ENCODE assay signal across 12 cellular contexts in genomic region chr4:109046549-109047171, GRCh38.
DNase-seq lines count a peak whose midpoint lies in the region; ATAC-seq and TF ChIP-seq lines count a peak whose summit lies in the region.
"Had no signal": no experiment of that assay in that cellular context is flagged by ENCODE, and none has a peak within 500 bp of the region (broad histone marks: within the 10 kb centered on the region; RNA-seq: fewer than 3 reads in every experiment).

No MANE protein-coding gene starts in this region.

- DNase-seq in EL (peak; percentile 41), sciatic nerve (ENCODE audit: low spot score) (no peak), posterior vena cava (ENCODE audit: low spot score) (no peak), tibial artery (no peak), putamen (ENCODE audit: low spot score) (no peak)
- DNase-seq: Calu3, foreskin melanocyte, occipital lobe, T-helper 9 cell had no signal

- H3K4me3 ChIP-seq in gastroesophageal sphincter: peak overlapping the region; percentile 11 to 25
- no peak overlapping the region for H3K4me3 ChIP-seq in tibial artery

- no peaks in the 10 kb centered on the region for H3K9me3 ChIP-seq in gastroesophageal sphincter
- H3K9me3 ChIP-seq in tibial artery: no peaks in the 10 kb centered on the region

- no peak for TF ChIP-seq EP300 in gastroesophageal sphincter (IDR thresholded peaks at IDR 0.05)

- ATAC-seq in SK-N-SH treated with all-trans-retinoic acid at 6 μM for 48 hours (peak; percentile 44), gastroesophageal sphincter (no peak), sciatic nerve (peak; percentile 92), GM21528 (IDR thresholded peaks at IDR 0.05; ENCODE audit: low FRiP score, unreplicated experiment) (no peak)

- 2 to 5% methylated on average over 4 to 5 of the region's 6 CpGs for WGBS in gastroesophageal sphincter (ENCODE audit: low coverage in 1 of 2), 2 donors

- TF ChIP-seq POLR2A in gastroesophageal sphincter (IDR thresholded peaks at IDR 0.05): no peak

- no peak for TF ChIP-seq CTCF in gastroesophageal sphincter (IDR thresholded peaks at IDR 0.05)
- TF ChIP-seq CTCF in tibial artery (IDR thresholded peaks at IDR 0.05): no peak

- H3K27me3 ChIP-seq in gastroesophageal sphincter (no peaks in the 10 kb centered on the region), tibial artery (no peaks in the 10 kb centered on the region)

- H3K4me1 ChIP-seq in gastroesophageal sphincter: peaks cover 0 to 7% (median 0%) of the 10 kb centered on the region in 3 donors
- peaks cover 0 to 8% (median 0%) of the 10 kb centered on the region in 4 donors for H3K4me1 ChIP-seq in tibial artery

- intact Hi-C loops in sciatic nerve (cut with DNase I): no loop called here
- intact Hi-C loops in posterior vena cava (cut with DNase I): no loop called here
- intact Hi-C loops in tibial artery (cut with DNase I; ENCODE audit: low total_unique reads): no loop called here

- H3K27ac ChIP-seq in gastroesophageal sphincter (peak overlapping the region in 3 of 4 donors; percentile 7 to 46 (median 29)), tibial artery (no peak overlapping the region)

- H3K36me3 ChIP-seq in gastroesophageal sphincter (no peaks in the 10 kb centered on the region), tibial artery (no peaks in the 10 kb centered on the region)

TF ChIP-seq in SK-N-SH treated with all-trans-retinoic acid at 6 μM for 48 hours, 23 proteins besides CTCF, POLR2A, EP300 and RAD21:
- no peak for TF ChIP-seq BACH2 (CRISPR knock-in tag; IDR thresholded peaks at IDR 0.05; ENCODE audit: borderline replicate concordance)
- no peak for TF ChIP-seq GLIS3 (CRISPR knock-in tag; IDR thresholded peaks at IDR 0.05)
- no peak for TF ChIP-seq ARNTL (CRISPR knock-in tag; IDR thresholded peaks at IDR 0.05; ENCODE audit: borderline replicate concordance, low read depth)
- TF ChIP-seq CREB5 (CRISPR knock-in tag; IDR thresholded peaks at IDR 0.05; ENCODE audit: low read depth): no peak
- no peak for TF ChIP-seq TSHZ2 (CRISPR knock-in tag; IDR thresholded peaks at IDR 0.05)
- TF ChIP-seq PATZ1 (CRISPR knock-in tag; IDR thresholded peaks at IDR 0.05; ENCODE audit: borderline replicate concordance): no peak
- TF ChIP-seq TOX (CRISPR knock-in tag; IDR thresholded peaks at IDR 0.05; ENCODE audit: borderline replicate concordance): no peak
- TF ChIP-seq SNAI2 (CRISPR knock-in tag; IDR thresholded peaks at IDR 0.05): no peak
- TF ChIP-seq ZNF70 (CRISPR knock-in tag; IDR thresholded peaks at IDR 0.05): no peak
- no peak for TF ChIP-seq ZNF8 (CRISPR knock-in tag; IDR thresholded peaks at IDR 0.05)
- TF ChIP-seq TCF4 (CRISPR knock-in tag; IDR thresholded peaks at IDR 0.05; ENCODE audit: borderline replicate concordance): no peak
- TF ChIP-seq ESRRG (CRISPR knock-in tag; IDR thresholded peaks at IDR 0.05): no peak
- no peak for TF ChIP-seq ZNF565 (CRISPR knock-in tag; conservative IDR thresholded peaks at IDR 0.05; ENCODE audit: low read depth)
- TF ChIP-seq POU6F1 (CRISPR knock-in tag; IDR thresholded peaks at IDR 0.05; ENCODE audit: borderline replicate concordance, low read depth): no peak
- no peak for TF ChIP-seq ZFP30 (CRISPR knock-in tag; IDR thresholded peaks at IDR 0.05)
- TF ChIP-seq CSRNP3 (CRISPR knock-in tag; IDR thresholded peaks at IDR 0.05): no peak
- no peak for TF ChIP-seq OSR1 (CRISPR knock-in tag; IDR thresholded peaks at IDR 0.05)
- no peak for TF ChIP-seq RARB (CRISPR knock-in tag; IDR thresholded peaks at IDR 0.05)
- no peak for TF ChIP-seq ZC3H10 (CRISPR knock-in tag; IDR thresholded peaks at IDR 0.05)
- no peak for TF ChIP-seq PPARA (CRISPR knock-in tag; IDR thresholded peaks at IDR 0.05; ENCODE audit: borderline replicate concordance)

Comparison
In these comparisons a context has a peak if more than half of its experiments do, and no peak if none do; other contexts are left out.
1. ATAC-seq: peak in SK-N-SH treated with all-trans-retinoic acid at 6 μM for 48 hours (single experiment) and sciatic nerve (single experiment); none in gastroesophageal sphincter (single experiment) and GM21528 (single experiment).
2. H3K27ac ChIP-seq: peak in gastroesophageal sphincter (3 of 4); none in tibial artery (0 of 2).
3. H3K4me3 ChIP-seq: peak in gastroesophageal sphincter (2 of 2); none in tibial artery (0 of 2).